Comparison of ENCODE assay signal across 14 cellular contexts in genomic region chr22:49235463-49236300, GRCh38.
DNase-seq lines count a peak whose midpoint lies in the region; ATAC-seq and TF ChIP-seq lines count a peak whose summit lies in the region.
"Had no signal": no experiment of that assay in that cellular context is flagged by ENCODE, and none has a peak within 500 bp of the region (broad histone marks: within the 10 kb centered on the region; RNA-seq: fewer than 3 reads in every experiment).

No MANE protein-coding gene starts in this region.

- no peaks in the 10 kb centered on the region for H3K4me1 Mint-ChIP-seq in activated T-helper 2 cell treated with anti-CD3 and anti-CD28 coated beads, Interferon-gamma antibody, Interleukin-2, Interleukin-4, amounts not matched to agents 10 μg/mL and 5 μg/mL and 100 μg/mL, durations not matched to agents 14 hours and 24 hours and 36 hours (ENCODE audit: low read depth)
- H3K4me1 Mint-ChIP-seq in progenitor cell of endocrine pancreas (ENCODE audit: low read depth) (peaks cover 4% of the 10 kb centered on the region), Calu3 (ENCODE audit: low read depth, unreplicated experiment) (no peaks in the 10 kb centered on the region)
- H3K4me1 Mint-ChIP-seq: neural crest cell had no signal

- BruUV-seq in Calu3 (replicated peaks; lab: Mats Ljungman, UMichigan) = no TSS peak

- peak; percentile 25 for DNase-seq in NCI-H1105 treated with DMSO at 0.1 percent for 48 hours (lab: John Stamatoyannopoulos, UW)
- DNase-seq in NCI-H1105 (lab: John Stamatoyannopoulos, UW) = no peak
- peak; percentile 69 for DNase-seq in NCI-H2081 treated with DMSO at 0.1 percent for 48 hours (lab: John Stamatoyannopoulos, UW)
- peak; percentile 6 for DNase-seq in activated T-helper 2 cell treated with anti-CD3 and anti-CD28 coated beads, Interferon-gamma antibody, Interleukin-2, Interleukin-4, amounts not matched to agents 10 μg/mL and 5 μg/mL and 100 μg/mL, durations not matched to agents 14 hours and 24 hours and 36 hours (ENCODE audit: low spot score)
- DNase-seq in progenitor cell of endocrine pancreas (ENCODE audit: low spot score, unreplicated experiment) = no peak
- DNase-seq in Calu3 = no peak
- DNase-seq in effector CD8-positive, alpha-beta T cell (lab: John Stamatoyannopoulos, UW) = no peak
- DNase-seq: anterior cingulate cortex; NCI-H226; stimulated activated naive CD4-positive, alpha-beta T cell treated with Interleukin-2 at 50 U/mL for 16 hours had no signal

- no peaks in the 10 kb centered on the region for H3K9me3 Mint-ChIP-seq in activated T-helper 2 cell treated with anti-CD3 and anti-CD28 coated beads, Interferon-gamma antibody, Interleukin-2, Interleukin-4, amounts not matched to agents 10 μg/mL and 5 μg/mL and 100 μg/mL, durations not matched to agents 14 hours and 24 hours and 36 hours
- H3K9me3 Mint-ChIP-seq in progenitor cell of endocrine pancreas (ENCODE audit: low read depth) = no peaks in the 10 kb centered on the region
- H3K9me3 Mint-ChIP-seq in Calu3 (ENCODE audit: low read depth, unreplicated experiment) = peaks cover 6% of the 10 kb centered on the region
- H3K9me3 Mint-ChIP-seq: dendritic cell treated with granulocyte-macrophage colony-stimulating factor and Interleukin-4, amounts not matched to agents 40 ng/mL and 50 ng/mL, for 4 days; neural crest cell; T-helper 1 cell treated with Interleukin-12 subunit alpha and Interleukin-12 subunit beta and Interleukin-4 antibody, amounts not matched to agents 30 μg/mL and 1 μg/mL, for 36 hours had no signal

- H3K4me3 Mint-ChIP-seq in activated T-helper 2 cell treated with anti-CD3 and anti-CD28 coated beads, Interferon-gamma antibody, Interleukin-2, Interleukin-4, amounts not matched to agents 10 μg/mL and 5 μg/mL and 100 μg/mL, durations not matched to agents 14 hours and 24 hours and 36 hours (ENCODE audit: low read depth) = no peak overlapping the region
- no peak overlapping the region for H3K4me3 Mint-ChIP-seq in progenitor cell of endocrine pancreas (ENCODE audit: low read depth)
- H3K4me3 Mint-ChIP-seq in Calu3 (ENCODE audit: low read depth, unreplicated experiment) = no peak overlapping the region
- H3K4me3 Mint-ChIP-seq: dendritic cell treated with granulocyte-macrophage colony-stimulating factor and Interleukin-4, amounts not matched to agents 40 ng/mL and 50 ng/mL, for 4 days; neural crest cell; T-helper 1 cell treated with Interleukin-12 subunit alpha and Interleukin-12 subunit beta and Interleukin-4 antibody, amounts not matched to agents 30 μg/mL and 1 μg/mL, for 36 hours had no signal

- TF ChIP-seq CTCF in progenitor cell of endocrine pancreas (IDR thresholded peaks at IDR 0.05; ENCODE audit: unreplicated experiment) (no peak), Calu3 (IDR thresholded peaks at IDR 0.05; ENCODE audit: unreplicated experiment) (no peak)

- ATAC-seq in GM19452 (IDR thresholded peaks at IDR 0.05; ENCODE audit: unreplicated experiment) = no peak

- no peak overlapping the region for H3K27ac Mint-ChIP-seq in activated T-helper 2 cell treated with anti-CD3 and anti-CD28 coated beads, Interferon-gamma antibody, Interleukin-2, Interleukin-4, amounts not matched to agents 10 μg/mL and 5 μg/mL and 100 μg/mL, durations not matched to agents 14 hours and 24 hours and 36 hours
- H3K27ac Mint-ChIP-seq in progenitor cell of endocrine pancreas = peak overlapping the region; percentile 35
- H3K27ac Mint-ChIP-seq in Calu3 (ENCODE audit: unreplicated experiment) = no peak overlapping the region
- H3K27ac Mint-ChIP-seq: dendritic cell treated with granulocyte-macrophage colony-stimulating factor and Interleukin-4, amounts not matched to agents 40 ng/mL and 50 ng/mL, for 4 days; T-helper 1 cell treated with Interleukin-12 subunit alpha and Interleukin-12 subunit beta and Interleukin-4 antibody, amounts not matched to agents 30 μg/mL and 1 μg/mL, for 36 hours had no signal

- no peaks in the 10 kb centered on the region for H3K27me3 Mint-ChIP-seq in activated T-helper 2 cell treated with anti-CD3 and anti-CD28 coated beads, Interferon-gamma antibody, Interleukin-2, Interleukin-4, amounts not matched to agents 10 μg/mL and 5 μg/mL and 100 μg/mL, durations not matched to agents 14 hours and 24 hours and 36 hours (ENCODE audit: low read depth)
- H3K27me3 Mint-ChIP-seq in progenitor cell of endocrine pancreas (peaks cover 2% of the 10 kb centered on the region), Calu3 (ENCODE audit: unreplicated experiment) (no peaks in the 10 kb centered on the region)

- H3K36me3 Mint-ChIP-seq in activated T-helper 2 cell treated with anti-CD3 and anti-CD28 coated beads, Interferon-gamma antibody, Interleukin-2, Interleukin-4, amounts not matched to agents 10 μg/mL and 5 μg/mL and 100 μg/mL, durations not matched to agents 14 hours and 24 hours and 36 hours (ENCODE audit: low read depth) = no peaks in the 10 kb centered on the region
- no peaks in the 10 kb centered on the region for H3K36me3 Mint-ChIP-seq in progenitor cell of endocrine pancreas (ENCODE audit: insufficient read depth)
- no peaks in the 10 kb centered on the region for H3K36me3 Mint-ChIP-seq in Calu3 (ENCODE audit: insufficient read depth, unreplicated experiment)

- CTCF ChIA-PET in Calu3 (lab: Charles Lee) = interaction anchor here (0.8 kb wide), 1 partner anchor 408 kb away, joined by 3 read pairs; no protein-coding TSS in a partner anchor

- intact Hi-C loops in activated T-helper 2 cell treated with anti-CD3 and anti-CD28 coated beads, Interferon-gamma antibody, Interleukin-2, Interleukin-4, amounts not matched to agents 10 μg/mL and 5 μg/mL and 100 μg/mL, durations not matched to agents 14 hours and 24 hours and 36 hours (cut with micrococcal nuclease) = no loop called here
- intact Hi-C loops in Calu3 (cut with micrococcal nuclease; ENCODE audit: unreplicated experiment) = no loop called here

Comparison
In these comparisons a context has a peak if more than half of its experiments do, and no peak if none do; other contexts are left out.
1. DNase-seq: peak in NCI-H1105 treated with DMSO at 0.1 percent for 48 hours (single experiment), NCI-H2081 treated with DMSO at 0.1 percent for 48 hours (single experiment) and activated T-helper 2 cell treated with anti-CD3 and anti-CD28 coated beads, Interferon-gamma antibody, Interleukin-2, Interleukin-4, amounts not matched to agents 10 μg/mL and 5 μg/mL and 100 μg/mL, durations not matched to agents 14 hours and 24 hours and 36 hours (single experiment); none in NCI-H1105 (single experiment), progenitor cell of endocrine pancreas (single experiment), Calu3 (single experiment) and effector CD8-positive, alpha-beta T cell (single experiment).